10 cellular contexts compared by ENCODE assay signal in the genomic region with DNA sequence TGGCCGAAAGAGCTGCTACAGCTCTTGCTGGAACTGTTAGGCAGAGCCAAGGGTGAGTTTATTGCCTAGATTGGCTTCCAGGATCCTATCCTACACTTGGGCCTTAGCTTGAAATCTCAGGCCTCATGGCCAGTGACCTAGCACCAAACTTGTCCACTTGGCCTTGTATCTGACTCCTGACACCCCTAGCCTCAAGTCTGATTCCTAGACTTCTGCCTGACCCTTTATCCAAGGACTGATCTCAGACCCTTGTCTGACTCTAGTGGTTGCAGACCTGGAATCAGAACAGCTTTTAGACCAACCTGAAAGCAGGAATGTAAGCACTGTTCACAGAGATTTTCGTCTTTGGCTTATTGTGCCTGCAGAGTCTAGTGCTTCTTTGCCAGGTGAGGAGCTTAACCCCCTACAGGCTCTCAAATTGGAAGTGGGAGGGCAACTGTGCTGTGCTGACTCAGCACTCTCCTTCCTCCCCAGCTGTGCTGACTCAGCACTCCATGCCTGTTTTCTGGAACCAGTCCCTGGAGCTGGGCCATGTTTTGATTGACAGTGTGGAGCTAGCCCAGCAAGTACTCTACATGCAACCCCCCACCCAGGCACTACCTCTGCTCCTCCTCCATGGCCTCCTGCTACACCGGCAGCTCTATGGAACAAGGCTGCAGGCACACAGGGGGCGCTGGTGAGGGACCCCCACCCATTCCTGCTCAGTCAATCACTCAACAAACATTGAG. TPM values are rescaled to one million over a fixed set of nuclear protein-coding genes. Genes with fewer than 3 reads are reported as not detected.
DNase-seq lines count a peak whose midpoint lies in the region; ATAC-seq, FAIRE-seq and TF ChIP-seq lines count a peak whose summit lies in the region.
"Had no signal": no experiment of that assay in that cellular context is flagged by ENCODE, and none has a peak within 500 bp of the region (broad histone marks: within the 10 kb centered on the region; RNA-seq: fewer than 3 reads in every experiment).

No MANE protein-coding gene starts in this region.

- no peaks in the 10 kb centered on the region for H3K79me1 ChIP-seq in trophoblast cell (ENCODE audit: low read length)

- no peak overlapping the region for H3K14ac ChIP-seq in trophoblast cell (ENCODE audit: low read length)

- H3K18ac ChIP-seq in trophoblast cell (ENCODE audit: low read length): no peak overlapping the region

- H2BK12ac ChIP-seq in trophoblast cell (ENCODE audit: low read length): no peak overlapping the region

- peak; percentile 6 for TF ChIP-seq CTCF in AG09309 (IDR thresholded peaks at IDR 0.05; ENCODE audit: control insufficient read depth, insufficient read depth, low read depth, low read length, missing control alignments)
- no peak for TF ChIP-seq CTCF in HFF-Myc (IDR thresholded peaks at IDR 0.05; ENCODE audit: low read depth, low read length, missing control alignments)
- TF ChIP-seq CTCF in GM12878 (IDR thresholded peaks at IDR 0.05 in 2 of 3, conservative IDR thresholded peaks at IDR 0.05 in 1 of 3; ENCODE audit: control insufficient read depth in 2 of 3, extremely low read depth in 1 of 3, insufficient read depth in 1 of 3, low read depth in 3 of 3, low read length in 3 of 3): no peak
- no peak for TF ChIP-seq CTCF in esophagus squamous epithelium (IDR thresholded peaks at IDR 0.05)

- SMC1A ChIA-PET in GM12878 (lab: Charles Lee; ENCODE audit: uncharacterized antibody, unreplicated experiment): no interaction called here

- no peak overlapping the region for H2AK5ac ChIP-seq in trophoblast cell (ENCODE audit: low read length)

- BruUV-seq in GM12878 (replicated peaks; lab: Mats Ljungman, UMichigan): no TSS peak

- no peak overlapping the region for H4K8ac ChIP-seq in trophoblast cell (ENCODE audit: low read depth, low read length)

- no peaks in the 10 kb centered on the region for H3K4me1 ChIP-seq in GM12878 (ENCODE audit: control insufficient read depth, insufficient read depth, low read length)
- H3K4me1 ChIP-seq in trophoblast cell (ENCODE audit: control insufficient read depth in 1 of 2, insufficient read depth in 2 of 2, low read length in 2 of 2): peaks cover 4 to 5% of the 10 kb centered on the region in 2 experiments
- peaks cover 0 to 20% (median 4%) of the 10 kb centered on the region in 3 donors for H3K4me1 ChIP-seq in esophagus squamous epithelium

- intact Hi-C loops in GM12878 (cut with micrococcal nuclease; ENCODE audit: unreplicated experiment) (no loop called here), esophagus squamous epithelium (cut with DNase I) (no loop called here)

- H3K23ac ChIP-seq in trophoblast cell (ENCODE audit: low read length): no peak overlapping the region

- H2BK120ac ChIP-seq in trophoblast cell (ENCODE audit: insufficient read depth, low read length, poor library complexity): no peak overlapping the region

- H3K27ac ChIP-seq in GM12878 (ENCODE audit: control insufficient read depth, insufficient read depth) (no peak overlapping the region), trophoblast cell (ENCODE audit: low read depth, low read length) (no peak overlapping the region), esophagus squamous epithelium (no peak overlapping the region)

- H4K20me1 ChIP-seq in GM12878 (ENCODE audit: control insufficient read depth, insufficient read depth): no peaks in the 10 kb centered on the region

- TF ChIP-seq EP300 in GM12878 (IDR thresholded peaks at IDR 0.05; ENCODE audit: borderline replicate concordance in 1 of 2, control insufficient read depth in 1 of 2, low read depth in 2 of 2, low read length in 2 of 2): no peak

- no peaks in the 10 kb centered on the region for H3K79me2 ChIP-seq in GM12878 (ENCODE audit: control insufficient read depth, insufficient read depth, low read length)
- no peaks in the 10 kb centered on the region for H3K79me2 ChIP-seq in trophoblast cell (ENCODE audit: control insufficient read depth, insufficient read depth, low read length, poor library complexity)

- no peak for FAIRE-seq in GM12878 (lab: Jason Lieb, UNC)

- 85% methylated on average over 4 of the region's 4 CpGs for WGBS in GM12878 (ENCODE audit: insufficient coverage, insufficient replicate concordance, low lambda C conversion rate, missing lambda C conversion rate)
- WGBS in trophoblast cell (ENCODE audit: extremely low coverage, insufficient coverage, insufficient read length): no CpG with 5 or more reads among the region's 4 CpGs
- WGBS in esophagus squamous epithelium, 2 donors: 39 to 60% methylated on average over 3 of the region's 4 CpGs

- H3K9ac ChIP-seq in GM12878 (ENCODE audit: control insufficient read depth, insufficient read depth, low read length) (no peak overlapping the region), trophoblast cell (ENCODE audit: low read length) (no peak overlapping the region)

- CTCF ChIA-PET in GM12878 (lab: Yijun Ruan, JAX): interaction anchor here (1.1 kb wide), 2 partner anchors 37 to 189 kb away, joined by 3 to 4 read pairs; no protein-coding TSS in a partner anchor

- H2BK5ac ChIP-seq in trophoblast cell (ENCODE audit: low read depth, low read length, poor library complexity): no peak overlapping the region

- H4K12ac ChIP-seq in trophoblast cell (ENCODE audit: low read depth, low read length): no peak overlapping the region

- RAD21 ChIA-PET in GM12878 (lab: Charles Lee; ENCODE audit: unreplicated experiment): no interaction called here

- TF ChIP-seq RAD21 in GM12878 (IDR thresholded peaks at IDR 0.05; ENCODE audit: insufficient read depth, low read depth, low read length): no peak

- in situ Hi-C loops in GM12878 (cut with MboI): no loop called here

- H3K4ac ChIP-seq in trophoblast cell (ENCODE audit: low read depth, low read length): no peak overlapping the region

- TF ChIP-seq POLR2A in GM12878 (IDR thresholded peaks at IDR 0.05; ENCODE audit: low read depth, low read length): no peak
- TF ChIP-seq POLR2A in esophagus squamous epithelium (IDR thresholded peaks at IDR 0.05): no peak

- no peak for DNase-seq in AG09309 (ENCODE audit: low read depth)
- peak; percentile 56 for DNase-seq in HFF-Myc (ENCODE audit: extremely low read depth, low read depth)
- no peak for DNase-seq in GM12878 (ENCODE audit: low read depth, low spot score)
- peak; percentile 42 for DNase-seq in kidney glomerular epithelial cell (lab: John Stamatoyannopoulos, UW)
- no peak for DNase-seq in trophoblast cell
- DNase-seq in NOMO-1 treated with dmso at 0.1 percent for 144 hours (lab: John Stamatoyannopoulos, UW; ENCODE audit: unreplicated experiment): no peak
- no peak for DNase-seq in esophagus squamous epithelium (lab: John Stamatoyannopoulos, UW)
- DNase-seq: activated B cell treated with CpG ODN at 0.5 μM for 24 hours had no signal

- no peak overlapping the region for H2AFZ ChIP-seq in GM12878 (ENCODE audit: control insufficient read depth, low read depth, low read length)
- no peak overlapping the region for H2AFZ ChIP-seq in trophoblast cell (ENCODE audit: insufficient read depth, low read length, poor library complexity)

- POLR2A ChIA-PET in GM12878 (lab: Charles Lee): no interaction called here

- H3K9me3 ChIP-seq in GM12878 (replicated peaks; ENCODE audit: control insufficient read depth, insufficient read depth, low read length) (no peaks in the 10 kb centered on the region), trophoblast cell (ENCODE audit: insufficient read depth, low read depth, low read length) (peaks cover 5% of the 10 kb centered on the region), esophagus squamous epithelium (no peaks in the 10 kb centered on the region)

- H3K27me3 ChIP-seq in GM12878 (replicated peaks in 1 of 2; ENCODE audit: control insufficient read depth in 2 of 2, insufficient read depth in 2 of 2, low read length in 1 of 2): no peaks in the 10 kb centered on the region
- H3K27me3 ChIP-seq in trophoblast cell (ENCODE audit: insufficient read depth, low read length): no peaks in the 10 kb centered on the region
- H3K27me3 ChIP-seq in esophagus squamous epithelium: no peaks in the 10 kb centered on the region

- H3K4me2 ChIP-seq in GM12878 (ENCODE audit: control insufficient read depth, insufficient read depth): no peak overlapping the region
- no peak overlapping the region for H3K4me2 ChIP-seq in trophoblast cell (ENCODE audit: low read length)

- H3K4me3 ChIP-seq in AG09309 (ENCODE audit: control insufficient read depth, low read depth, low read length) (no peak overlapping the region), HFF-Myc (replicated peaks; ENCODE audit: low read depth, low read length) (no peak overlapping the region), GM12878 (no peak overlapping the region), trophoblast cell (ENCODE audit: low read depth, low read length) (no peak overlapping the region), esophagus squamous epithelium (no peak overlapping the region)

- no peak overlapping the region for H4K91ac ChIP-seq in trophoblast cell (ENCODE audit: low read depth, low read length)

- ATAC-seq in GM12878 (no peak), GM21423 (IDR thresholded peaks at IDR 0.05; ENCODE audit: unreplicated experiment) (no peak)
- ATAC-seq: naive thymus-derived CD8-positive, alpha-beta T cell had no signal

- H3K36me3 ChIP-seq in GM12878 (ENCODE audit: control insufficient read depth in 2 of 2, insufficient read depth in 2 of 2, low read length in 1 of 2): peaks cover 0 to 1% of the 10 kb centered on the region in 2 experiments; a peak in 1 of 4 replicates
- H3K36me3 ChIP-seq in trophoblast cell (ENCODE audit: control insufficient read depth in 1 of 2, insufficient read depth in 2 of 2, low read length in 2 of 2): no peaks in the 10 kb centered on the region
- H3K36me3 ChIP-seq in esophagus squamous epithelium: peaks cover 0 to 26% (median 0%) of the 10 kb centered on the region in 3 donors

RNA-seq across cellular contexts. Expression of a gene that starts 35.1 kb away (rescaled TPM):
- total RNA-seq in GM12878 (2013; cell fraction: nucleolus; rRNA removed): 40.8 and 45.4 TPM in 2 replicates
- total RNA-seq in GM12878 (2014; rRNA removed) (20.5 and 27.3 TPM in 2 replicates), GM12878 (2014; rRNA removed; fragmentation: Illumina TruSeq; extraction: Trizol) (14.2 and 15.4 TPM in 2 replicates), GM12878 (2021) (26.3 and 27.3 TPM in 2 replicates), esophagus squamous epithelium (10 to 100 TPM; 10.9 to 23.5 (median 15.7) TPM)
- polyA plus RNA-seq in GM12878 (2011; ENCODE audit: low read depth): 5.9 TPM
- polyA plus RNA-seq in GM12878 (2011; rRNA removed) (21.7 and 22.5 TPM in 2 replicates), GM12878 (2014; fragmentation: Illumina TruSeq; extraction: Trizol) (21.5 and 26.1 TPM in 2 replicates), GM12878 (2014; fragmentation: Nextera tagmentation; extraction: Ambion mirVana) (10 to 100 TPM in 1 of 2 experiments, 1 to 10 TPM in 1; 4.7 to 15.8 TPM), GM12878 (2014; rRNA removed) (20.6 and 21.8 TPM in 2 replicates), GM12878 (2016; fragmentation: Nextera tagmentation; extraction: Ambion mirVana) (10 to 100 TPM; 51.0 to 51.2 TPM)
- polyA plus RNA-seq in GM12878 (2011; cell fraction: cytosol; rRNA removed): 14.1 and 16.8 TPM in 2 replicates
- 24.1 and 31.9 TPM in 2 replicates for polyA plus RNA-seq in GM12878 (2011; cell fraction: nucleus; rRNA removed)
- polyA plus RNA-seq in GM12878 (2012): 11.1 and 14.3 TPM in 2 replicates
- 16.2 and 18.1 TPM in 2 replicates for polyA minus RNA-seq in GM12878 (2011; rRNA and poly(A)+ RNA removed)
- 3.7 and 6.0 TPM in 2 replicates for polyA minus RNA-seq in GM12878 (2011; cell fraction: cytosol; rRNA and poly(A)+ RNA removed)
- polyA minus RNA-seq in GM12878 (2011; cell fraction: nucleus; rRNA and poly(A)+ RNA removed): 24.1 and 35.8 TPM in 2 replicates
- polyA plus RNA-seq in trophoblast cell (2013): 21.8 and 22.0 TPM in 2 replicates

RNA-seq across cellular contexts. Expression of a gene that starts 35.2 kb away (rescaled TPM):
- 79.6 and 83.1 TPM in 2 replicates for total RNA-seq in GM12878 (2013; cell fraction: nucleolus; rRNA removed)
- total RNA-seq in GM12878 (2014; rRNA removed) (73.7 and 74.2 TPM in 2 replicates), GM12878 (2014; rRNA removed; fragmentation: Illumina TruSeq; extraction: Trizol) (75.0 and 76.6 TPM in 2 replicates), GM12878 (2021) (90.4 and 90.7 TPM in 2 replicates), esophagus squamous epithelium (100 to 1,000 TPM in 1 of 4 donors, 10 to 100 TPM in 3; 34.5 to 128 (median 49.5) TPM)
- 64.4 TPM for polyA plus RNA-seq in GM12878 (2011; ENCODE audit: low read depth)
- polyA plus RNA-seq in GM12878 (2011; rRNA removed) (121 and 163 TPM in 2 replicates), GM12878 (2014; fragmentation: Illumina TruSeq; extraction: Trizol) (108 and 111 TPM in 2 replicates), GM12878 (2014; fragmentation: Nextera tagmentation; extraction: Ambion mirVana) (10 to 100 TPM; 51.8 to 77.8 TPM), GM12878 (2014; rRNA removed) (91.9 and 93.7 TPM in 2 replicates), GM12878 (2016; fragmentation: Nextera tagmentation; extraction: Ambion mirVana) (100 to 1,000 TPM; 105 to 124 TPM)
- 207 and 217 TPM in 2 replicates for polyA plus RNA-seq in GM12878 (2011; cell fraction: cytosol; rRNA removed)
- 211 and 266 TPM in 2 replicates for polyA plus RNA-seq in GM12878 (2011; cell fraction: nucleus; rRNA removed)
- polyA plus RNA-seq in GM12878 (2012): 69.8 and 84.3 TPM in 2 replicates
- polyA minus RNA-seq in GM12878 (2011; rRNA and poly(A)+ RNA removed): 129 and 149 TPM in 2 replicates
- polyA minus RNA-seq in GM12878 (2011; cell fraction: cytosol; rRNA and poly(A)+ RNA removed): 31.7 and 42.2 TPM in 2 replicates
- 47.0 and 71.9 TPM in 2 replicates for polyA minus RNA-seq in GM12878 (2011; cell fraction: nucleus; rRNA and poly(A)+ RNA removed)
- 231 and 245 TPM in 2 replicates for polyA plus RNA-seq in trophoblast cell (2013)

RNA-seq across cellular contexts. Expression of a gene that starts 43.7 kb away (rescaled TPM):
- 12.9 and 13.0 TPM in 2 replicates for total RNA-seq in GM12878 (2013; cell fraction: nucleolus; rRNA removed)
- total RNA-seq in GM12878 (2014; rRNA removed) (167 and 172 TPM in 2 replicates), GM12878 (2014; rRNA removed; fragmentation: Illumina TruSeq; extraction: Trizol) (115 and 120 TPM in 2 replicates), GM12878 (2021) (184 and 192 TPM in 2 replicates), esophagus squamous epithelium (10 to 100 TPM; 31.9 to 69.2 (median 48.6) TPM)
- 24.6 TPM for polyA plus RNA-seq in GM12878 (2011; ENCODE audit: low read depth)
- polyA plus RNA-seq in GM12878 (2011; rRNA removed) (88.7 and 152 TPM in 2 replicates), GM12878 (2014; fragmentation: Illumina TruSeq; extraction: Trizol) (146 and 159 TPM in 2 replicates), GM12878 (2014; fragmentation: Nextera tagmentation; extraction: Ambion mirVana) (10 to 100 TPM; 27.2 to 78.9 TPM), GM12878 (2014; rRNA removed) (251 and 257 TPM in 2 replicates), GM12878 (2016; fragmentation: Nextera tagmentation; extraction: Ambion mirVana) (100 to 1,000 TPM in 1 of 2 experiments, 10 to 100 TPM in 1; 26.7 to 203 TPM)
- 130 and 152 TPM in 2 replicates for polyA plus RNA-seq in GM12878 (2011; cell fraction: cytosol; rRNA removed)
- polyA plus RNA-seq in GM12878 (2011; cell fraction: nucleus; rRNA removed): 111 and 132 TPM in 2 replicates
- 202 and 218 TPM in 2 replicates for polyA plus RNA-seq in GM12878 (2012)
- polyA minus RNA-seq in GM12878 (2011; rRNA and poly(A)+ RNA removed): 40.4 and 53.3 TPM in 2 replicates
- polyA minus RNA-seq in GM12878 (2011; cell fraction: cytosol; rRNA and poly(A)+ RNA removed): 18.0 and 36.9 TPM in 2 replicates
- polyA minus RNA-seq in GM12878 (2011; cell fraction: nucleus; rRNA and poly(A)+ RNA removed): 21.3 and 29.7 TPM in 2 replicates
- 182 and 188 TPM in 2 replicates for polyA plus RNA-seq in trophoblast cell (2013)

RNA-seq across cellular contexts. Expression of a gene that starts 50.9 kb away (rescaled TPM):
- 113 and 122 TPM in 2 replicates for total RNA-seq in GM12878 (2013; cell fraction: nucleolus; rRNA removed)
- 12.8 and 14.8 TPM in 2 replicates for total RNA-seq in GM12878 (2014; rRNA removed)
- total RNA-seq in GM12878 (2014; rRNA removed; fragmentation: Illumina TruSeq; extraction: Trizol): 7.7 and 9.3 TPM in 2 replicates
- 35.0 and 49.2 TPM in 2 replicates for total RNA-seq in GM12878 (2021)
- 79.8 TPM for polyA plus RNA-seq in GM12878 (2011; ENCODE audit: low read depth)
- 51.8 and 64.6 TPM in 2 replicates for polyA plus RNA-seq in GM12878 (2011; rRNA removed)
- polyA plus RNA-seq in GM12878 (2011; cell fraction: cytosol; rRNA removed): 41.7 and 60.9 TPM in 2 replicates
- polyA plus RNA-seq in GM12878 (2011; cell fraction: nucleus; rRNA removed): 249 and 317 TPM in 2 replicates
- polyA plus RNA-seq in GM12878 (2012): 59.6 and 62.7 TPM in 2 replicates
- 58.9 and 71.1 TPM in 2 replicates for polyA plus RNA-seq in GM12878 (2014; fragmentation: Illumina TruSeq; extraction: Trizol)
- polyA plus RNA-seq in GM12878 (2014; fragmentation: Nextera tagmentation; extraction: Ambion mirVana): 10 to 100 TPM in 1 of 2 experiments, 1 to 10 TPM in 1; 7.5 to 14.4 TPM
- 45.0 and 50.3 TPM in 2 replicates for polyA plus RNA-seq in GM12878 (2014; rRNA removed)
- polyA plus RNA-seq in GM12878 (2016; fragmentation: Nextera tagmentation; extraction: Ambion mirVana): 10 to 100 TPM; 38.0 to 38.6 TPM
- 42.7 and 57.7 TPM in 2 replicates for polyA minus RNA-seq in GM12878 (2011; rRNA and poly(A)+ RNA removed)
- 12.2 and 21.0 TPM in 2 replicates for polyA minus RNA-seq in GM12878 (2011; cell fraction: cytosol; rRNA and poly(A)+ RNA removed)
- 43.4 and 44.5 TPM in 2 replicates for polyA minus RNA-seq in GM12878 (2011; cell fraction: nucleus; rRNA and poly(A)+ RNA removed)
- 116 and 121 TPM in 2 replicates for polyA plus RNA-seq in trophoblast cell (2013)
- total RNA-seq in esophagus squamous epithelium: 10 to 100 TPM; 15.4 to 34.9 (median 27.8) TPM

Comparison
In these comparisons a context has a peak if more than half of its experiments do, and no peak if none do; other contexts are left out.
1. DNase-seq: peak in HFF-Myc (single experiment) and kidney glomerular epithelial cell (single experiment); none in AG09309 (single experiment), GM12878 (single experiment), trophoblast cell (0 of 2), NOMO-1 treated with dmso at 0.1 percent for 144 hours (single experiment) and esophagus squamous epithelium (single experiment).